In genomic region chr14:72247896-72248295, GRCh38 we compare ENCODE assay signal across 6 cellular contexts.
"Had no signal": no experiment of that assay in that cellular context is flagged by ENCODE, and none has a peak within 500 bp of the region (broad histone marks: within the 10 kb centered on the region; RNA-seq: fewer than 3 reads in every experiment).

No MANE protein-coding gene starts in this region.

- H3K27ac ChIP-seq: HL-60 had no signal

- H3K36me3 Mint-ChIP-seq: IgD-negative memory B cell had no signal

- DNase-seq: H9, HCEC 1CT had no signal

- ATAC-seq: GM23338, HepG2 had no signal

- H3K4me3 ChIP-seq: GM23338 had no signal

- H3K4me1 Mint-ChIP-seq: IgD-negative memory B cell had no signal

- H3K27ac Mint-ChIP-seq: GM23338, IgD-negative memory B cell had no signal

- H3K4me3 Mint-ChIP-seq: GM23338, H9, IgD-negative memory B cell had no signal
